ENCODE assay signal across 8 cellular contexts in genomic region chr3:58306662-58307286, GRCh38. TPM values are rescaled to one million over a fixed set of nuclear protein-coding genes. Genes with fewer than 3 reads are reported as not detected.
DNase-seq lines count a peak whose midpoint lies in the region; ATAC-seq and TF ChIP-seq lines count a peak whose summit lies in the region.

No MANE protein-coding gene starts in this region.

- ATAC-seq in DND-41 (ENCODE audit: insufficient read depth, low read depth) (peak; percentile 39), sciatic nerve (peak; percentile 9), GM21526 (IDR thresholded peaks at IDR 0.05; ENCODE audit: low FRiP score, unreplicated experiment) (no peak)

- H3K79me2 ChIP-seq in DND-41 (ENCODE audit: insufficient read depth, low read length) (peaks cover 51% of the 10 kb centered on the region), OCI-LY3 (ENCODE audit: low read length) (peaks cover 50% of the 10 kb centered on the region)

- H2AFZ ChIP-seq in DND-41 (ENCODE audit: low read depth, low read length) (peak overlapping the region; percentile 90), OCI-LY3 (ENCODE audit: low read depth, low read length) (peak overlapping the region; percentile 87; the same call in 1 of the 2 replicates)

- H3K9ac ChIP-seq in DND-41 (ENCODE audit: low read depth, low read length) (peak overlapping the region; percentile 86), OCI-LY3 (ENCODE audit: low read length) (peak overlapping the region; percentile 95), adipocyte (ENCODE audit: low read length) (peak overlapping the region; percentile 100)

- no peaks in the 10 kb centered on the region for H3K9me3 ChIP-seq in DND-41 (ENCODE audit: insufficient read depth, low read length, severe bottlenecking)
- H3K9me3 ChIP-seq in OCI-LY3 (ENCODE audit: insufficient read depth, low read length): no peaks in the 10 kb centered on the region; the same call in 1 of the 2 replicates
- H3K9me3 ChIP-seq in adipocyte (ENCODE audit: control insufficient read depth, low read length): no peaks in the 10 kb centered on the region

- H3K36me3 ChIP-seq in DND-41 (ENCODE audit: insufficient read depth, low read length) (peaks cover 34% of the 10 kb centered on the region), OCI-LY3 (replicated peaks; ENCODE audit: low read depth, low read length) (peaks cover 31% of the 10 kb centered on the region), adipocyte (ENCODE audit: control insufficient read depth, insufficient read depth, low read length, severe bottlenecking) (peaks cover 19% of the 10 kb centered on the region)

- H3K4me1 ChIP-seq in DND-41 (ENCODE audit: insufficient read depth, low read length) (peaks cover 27% of the 10 kb centered on the region), OCI-LY3 (ENCODE audit: low read length) (peaks cover 10% of the 10 kb centered on the region), adipocyte (ENCODE audit: control insufficient read depth, insufficient read depth, low read length) (peaks cover 19% of the 10 kb centered on the region)

- intact Hi-C loops in sciatic nerve (cut with DNase I): no loop called here

- TF ChIP-seq CTCF in DND-41 (IDR thresholded peaks at IDR 0.05; ENCODE audit: borderline replicate concordance, extremely low read depth, low read length, poor library complexity, severe bottlenecking) (no peak), OCI-LY3 (IDR thresholded peaks at IDR 0.05; ENCODE audit: low read depth, low read length) (no peak)

- H3K27ac ChIP-seq in DND-41 (ENCODE audit: low read length): peak overlapping the region; percentile 97
- peak overlapping the region; percentile 83 for H3K27ac ChIP-seq in OCI-LY3 (ENCODE audit: low read length)

- peak; percentile 30 for DNase-seq in DND-41
- DNase-seq in GOT3 (lab: John Stamatoyannopoulos, UW): peak; percentile 16
- peak; percentile 66 for DNase-seq in adipocyte (ENCODE audit: low read depth)
- DNase-seq in hepatic stellate cell (ENCODE audit: low spot score): peak; percentile 46
- DNase-seq in sciatic nerve (ENCODE audit: low spot score): peak; percentile 69
- DNase-seq in putamen (ENCODE audit: low spot score): no peak

- H3K4me2 ChIP-seq in DND-41 (ENCODE audit: insufficient read depth, low read length): peak overlapping the region; percentile 91
- peak overlapping the region; percentile 85 for H3K4me2 ChIP-seq in OCI-LY3 (ENCODE audit: low read length)

- H3K27me3 ChIP-seq in DND-41 (ENCODE audit: insufficient read depth, low read length, poor library complexity) (no peaks in the 10 kb centered on the region), OCI-LY3 (ENCODE audit: low read depth, low read length) (peaks cover 7% of the 10 kb centered on the region; the same call in 1 of the 2 replicates), adipocyte (replicated peaks; ENCODE audit: control insufficient read depth, insufficient read depth, low read length) (no peaks in the 10 kb centered on the region)

- H4K20me1 ChIP-seq in DND-41 (ENCODE audit: insufficient read depth, low read length) (peaks cover 24% of the 10 kb centered on the region), OCI-LY3 (ENCODE audit: insufficient read depth, low read length) (peaks cover 20% of the 10 kb centered on the region)

- H3K4me3 ChIP-seq in DND-41 (ENCODE audit: low read depth in 1 of 2, low read length in 2 of 2): peak overlapping the region; percentile 90 to 95
- H3K4me3 ChIP-seq in OCI-LY3 (ENCODE audit: low read length): peak overlapping the region; percentile 91
- H3K4me3 ChIP-seq in adipocyte (ENCODE audit: low read length): peak overlapping the region; percentile 97

RNA-seq across cellular contexts. Expression of gene HTD2, which starts 0.5 kb away (rescaled TPM):
- 12.9 TPM for total RNA-seq in sciatic nerve

RNA-seq across cellular contexts. Expression of gene RPP14, which starts 0.7 kb away (rescaled TPM):
- 12.5 TPM for total RNA-seq in sciatic nerve

RNA-seq across cellular contexts. Expression of gene PXK, which starts 25.9 kb away (rescaled TPM):
- 34.1 TPM for total RNA-seq in sciatic nerve
